ENCODE assay signal across 8 cellular contexts in the genomic region with DNA sequence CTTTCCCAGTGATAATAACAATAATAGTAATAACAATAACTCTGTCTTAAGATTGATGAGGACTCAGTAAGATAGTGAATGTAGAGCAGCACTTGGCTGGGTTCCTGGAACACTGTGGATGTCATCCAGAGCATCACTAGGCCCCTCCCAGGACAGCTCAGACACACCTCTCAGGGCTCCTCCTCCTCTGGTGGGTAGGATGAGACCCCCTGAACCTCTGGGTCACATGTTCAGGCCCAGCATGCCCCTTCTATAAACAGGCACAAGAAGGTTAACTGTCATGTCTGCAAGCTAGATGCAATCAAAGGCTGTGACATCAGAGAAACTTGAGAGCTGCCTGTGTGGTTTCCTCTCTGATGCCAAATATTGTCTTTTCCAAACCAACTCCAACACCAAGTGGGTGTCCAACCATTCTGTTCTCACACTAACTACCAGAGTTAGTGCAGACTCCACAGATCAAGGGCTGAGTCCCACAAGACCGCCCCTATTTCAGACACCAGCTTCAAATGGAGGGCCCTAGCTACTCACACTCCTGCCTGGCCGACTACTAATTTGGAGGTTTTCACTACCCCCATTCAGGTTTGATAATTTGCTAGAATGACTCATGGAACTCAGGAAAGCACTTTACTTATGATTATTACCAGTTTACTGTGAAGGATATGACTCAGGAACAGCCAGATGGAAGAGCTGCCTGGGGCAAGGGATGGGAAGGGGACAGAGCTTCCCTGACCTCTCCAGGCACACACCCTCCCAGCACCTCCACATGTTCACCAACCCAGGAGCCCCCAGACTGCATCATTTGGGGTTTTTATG. TPM values are rescaled to one million over a fixed set of nuclear protein-coding genes. Genes with fewer than 3 reads are reported as not detected.
DNase-seq lines count a peak whose midpoint lies in the region; ATAC-seq and TF ChIP-seq lines count a peak whose summit lies in the region.

No MANE protein-coding gene starts in this region.

- H3K27me3 Mint-ChIP-seq in mesothelial cell of epicardium (ENCODE audit: low read depth) = peaks cover 2% of the 10 kb centered on the region

- peaks cover 4% of the 10 kb centered on the region for H3K4me1 Mint-ChIP-seq in mesothelial cell of epicardium

- H3K36me3 ChIP-seq in osteoblast (ENCODE audit: insufficient read depth, low read length) = no peaks in the 10 kb centered on the region

- no peak overlapping the region for H3K4me3 Mint-ChIP-seq in mesothelial cell of epicardium

- H3K79me2 ChIP-seq in osteoblast (ENCODE audit: insufficient read depth, low read length) = no peaks in the 10 kb centered on the region

- DNase-seq in GM12865 (ENCODE audit: low read depth) (peak; percentile 36), M059J (ENCODE audit: low read depth) (peak; percentile 97), astrocyte of the hippocampus (ENCODE audit: low read depth, low spot score) (peak; percentile 86), osteoblast (ENCODE audit: insufficient read length, low spot score, missing footprints) (peak; percentile 66), mesothelial cell of epicardium (ENCODE audit: low spot score in 2 of 2, unreplicated experiment in 2 of 2) (no peak), pons (ENCODE audit: low spot score) (no peak), globus pallidus (ENCODE audit: low spot score) (no peak)

- H3K4me2 ChIP-seq in osteoblast (ENCODE audit: insufficient read depth, low read length) = peak overlapping the region; percentile 55

- no peaks in the 10 kb centered on the region for H4K20me1 ChIP-seq in osteoblast (ENCODE audit: insufficient read depth, low read length)

- H3K4me3 ChIP-seq in GM12865 (ENCODE audit: low read depth, low read length) (no peak overlapping the region), osteoblast (ENCODE audit: insufficient read depth, low read length) (no peak overlapping the region)

- H3K27me3 ChIP-seq in osteoblast (ENCODE audit: insufficient read depth, low read length) = no peaks in the 10 kb centered on the region

- no peak overlapping the region for H3K27ac Mint-ChIP-seq in mesothelial cell of epicardium

- no peaks in the 10 kb centered on the region for H3K9me3 Mint-ChIP-seq in mesothelial cell of epicardium

- TF ChIP-seq CTCF in GM12865 (IDR thresholded peaks at IDR 0.05; ENCODE audit: insufficient read depth, low read depth, low read length, missing control alignments) (no peak), osteoblast (IDR thresholded peaks at IDR 0.05; ENCODE audit: extremely low read depth, low read depth, low read length) (no peak), mesothelial cell of epicardium (IDR thresholded peaks at IDR 0.05; ENCODE audit: unreplicated experiment) (no peak)

- no peak for ATAC-seq in GM18873 (IDR thresholded peaks at IDR 0.05; ENCODE audit: low FRiP score, unreplicated experiment)

- no peaks in the 10 kb centered on the region for H3K9me3 ChIP-seq in osteoblast (ENCODE audit: low read depth, low read length)

- H3K4me1 ChIP-seq in osteoblast (ENCODE audit: insufficient read depth, low read length) = peaks cover 49% of the 10 kb centered on the region

- H3K27ac ChIP-seq in osteoblast (ENCODE audit: low read depth, low read length) = peak overlapping the region; percentile 85

- peak overlapping the region; percentile 16 for H2AFZ ChIP-seq in osteoblast (ENCODE audit: low read length)

- H3K36me3 Mint-ChIP-seq in mesothelial cell of epicardium = no peaks in the 10 kb centered on the region

RNA-seq across cellular contexts. Expression of a gene that starts 46.4 kb away (rescaled TPM):
- total RNA-seq in M059J (2014; rRNA removed; shearing (Covaris generic)) = 448 and 553 TPM in 2 replicates
- total RNA-seq in osteoblast (590 and 597 TPM in 2 replicates), mesothelial cell of epicardium (207 to 233 TPM (median 209 TPM) in 3 replicates)

Comparison
In these comparisons a context has a peak if more than half of its experiments do, and no peak if none do; other contexts are left out.
1. DNase-seq: peak in GM12865 (single experiment), M059J (single experiment), astrocyte of the hippocampus (single experiment) and osteoblast (single experiment); none in mesothelial cell of epicardium (0 of 2), pons (single experiment) and globus pallidus (single experiment).